In genomic region chr22:21643533-21644357, GRCh38 we compare ENCODE assay signal across 8 cellular contexts. TPM values are rescaled to one million over a fixed set of nuclear protein-coding genes. Genes with fewer than 3 reads are reported as not detected.
DNase-seq lines count a peak whose midpoint lies in the region; ATAC-seq, FAIRE-seq and TF ChIP-seq lines count a peak whose summit lies in the region.

No MANE protein-coding gene starts in this region.

- H3K4me1 Mint-ChIP-seq in T-helper 2 cell treated with Interferon-gamma antibody and Interleukin-4, amounts not matched to agents 5 μg/mL and 100 μg/mL, for 36 hours (ENCODE audit: low read depth) = peaks cover 22% of the 10 kb centered on the region

- H2BK5ac ChIP-seq in H1 (ENCODE audit: low read depth, low read length) = no peak overlapping the region

- no peak for FAIRE-seq in H1 (lab: Jason Lieb, UNC)

- no peak overlapping the region for H2BK120ac ChIP-seq in H1 (replicated peaks; ENCODE audit: low read depth, low read length)

- no peaks in the 10 kb centered on the region for H3K9me3 ChIP-seq in NT2/D1 (ENCODE audit: insufficient read depth, low read length)
- no peaks in the 10 kb centered on the region for H3K9me3 ChIP-seq in H1 (ENCODE audit: insufficient read depth in 2 of 2, low read depth in 1 of 2, low read length in 1 of 2)

- no peaks in the 10 kb centered on the region for H3K79me1 ChIP-seq in H1 (ENCODE audit: low read depth, low read length)

- peaks cover 18% of the 10 kb centered on the region for H3K36me3 ChIP-seq in NT2/D1 (ENCODE audit: insufficient read depth, insufficient read length, low read length)
- no peaks in the 10 kb centered on the region for H3K36me3 ChIP-seq in H1 (ENCODE audit: control insufficient read depth in 2 of 4, insufficient read depth in 4 of 4, low read length in 3 of 4)

- TF ChIP-seq EP300 in H1 (IDR thresholded peaks at IDR 0.05; ENCODE audit: borderline replicate concordance in 1 of 2, low read depth in 2 of 2, low read length in 2 of 2) = no peak

- TF ChIP-seq CTCF in H1 (IDR thresholded peaks at IDR 0.05; ENCODE audit: control extremely low read depth in 1 of 3, insufficient read depth in 1 of 3, low read depth in 1 of 3, low read length in 3 of 3) (peak in 2 of 3 experiments; percentile 24 to 38; a peak in 2 of 4 replicates), retinal pigment epithelial cell (conservative IDR thresholded peaks at IDR 0.05; ENCODE audit: low read depth, low read length) (peak; percentile 22)

- TF ChIP-seq POLR2A in H1 (IDR thresholded peaks at IDR 0.05; ENCODE audit: control extremely low read depth in 1 of 2, low read depth in 2 of 2, low read length in 2 of 2) = no peak

- DNase-seq in T-helper 2 cell treated with Interferon-gamma antibody and Interleukin-4, amounts not matched to agents 5 μg/mL and 100 μg/mL, for 36 hours (ENCODE audit: low spot score) = no peak
- DNase-seq in T-helper 2 cell (no peak), NT2/D1 (ENCODE audit: low read depth, low spot score) (no peak), H1 (ENCODE audit: low read depth in 1 of 2, low spot score in 2 of 2) (no peak), retinal pigment epithelial cell (ENCODE audit: low read depth) (no peak), epidermal melanocyte (ENCODE audit: insufficient read length, low spot score) (no peak)
- DNase-seq in effector CD4-positive, alpha-beta T cell = no peak

- no peak overlapping the region for H2BK20ac ChIP-seq in H1 (ENCODE audit: low read length)

- peak overlapping the region; percentile 57 for H4K8ac ChIP-seq in H1 (ENCODE audit: extremely low read depth, insufficient read depth, low read length)

- H3K18ac ChIP-seq in H1 (ENCODE audit: extremely low read depth, low read length) = no peak overlapping the region

- ATAC-seq in GM18517 (IDR thresholded peaks at IDR 0.05; ENCODE audit: unreplicated experiment) = no peak

- H3K4ac ChIP-seq in H1 (replicated peaks; ENCODE audit: insufficient read length, low read depth, low read length) = no peak overlapping the region

- H3K79me2 ChIP-seq in H1 (ENCODE audit: control insufficient read depth in 1 of 2, insufficient read depth in 2 of 2, low read length in 2 of 2) = no peaks in the 10 kb centered on the region

- H2BK15ac ChIP-seq in H1 (ENCODE audit: low read length) = no peak overlapping the region

- CTCF ChIA-PET in H1 (lab: Charles Lee; ENCODE audit: partially characterized antibody) = interaction anchor here (0.7 to 22.2 kb wide), 16 partner anchors 9 to 187 kb away, joined by 3 to 499 read pairs (median 11); partner anchors contain the start of genes CCDC116, PPIL2 and YDJC

- H3K4me2 ChIP-seq in H1 (ENCODE audit: insufficient read depth in 1 of 2, low read depth in 2 of 2, low read length in 2 of 2) = peak overlapping the region; percentile 17 to 79; a peak in 3 of 4 replicates

- H3K4me1 ChIP-seq in NT2/D1 (ENCODE audit: insufficient read depth, insufficient read length) (peaks cover 9% of the 10 kb centered on the region), H1 (replicated peaks in 1 of 4; ENCODE audit: control insufficient read depth in 3 of 4, insufficient read depth in 4 of 4, low read length in 3 of 4) (peaks cover 0 to 5% (median 2%) of the 10 kb centered on the region in 4 experiments; a peak in 4 of 7 replicates)

- H3K4me3 ChIP-seq in NT2/D1 (ENCODE audit: insufficient read length, low read depth) = peak overlapping the region; percentile 84
- peak overlapping the region in 3 of 4 experiments; percentile 13 to 77 (median 27); a peak in 2 of 8 replicates for H3K4me3 ChIP-seq in H1 (ENCODE audit: extremely low read depth in 1 of 4, insufficient read depth in 2 of 4, low read depth in 3 of 4, low read length in 4 of 4)
- H3K4me3 ChIP-seq in retinal pigment epithelial cell (ENCODE audit: low read length) = no peak overlapping the region

- H3K14ac ChIP-seq in H1 (ENCODE audit: insufficient read length) = no peak overlapping the region

- 92% methylated on average over 22 of the region's 22 CpGs; no CpG with 5 or more reads in 1 of the 2 experiments for WGBS in H1 (ENCODE audit: extremely low coverage in 1 of 2, insufficient coverage in 1 of 2, insufficient read length in 1 of 2, insufficient replicate concordance in 2 of 2, low coverage in 1 of 2, low lambda C conversion rate in 2 of 2, missing lambda C conversion rate in 1 of 2), 2 experiments

- H3K27me3 Mint-ChIP-seq in T-helper 2 cell treated with Interferon-gamma antibody and Interleukin-4, amounts not matched to agents 5 μg/mL and 100 μg/mL, for 36 hours (ENCODE audit: low read depth) = peaks cover 2% of the 10 kb centered on the region

- peaks cover 5% of the 10 kb centered on the region; the same call in 1 of the 2 replicates for H3K23me2 ChIP-seq in H1 (ENCODE audit: low read depth, low read length)

- H4K20me1 ChIP-seq in H1 (replicated peaks in 1 of 2; ENCODE audit: control insufficient read depth in 1 of 2, insufficient read depth in 2 of 2, low read length in 2 of 2) = peaks cover 0 to 11% of the 10 kb centered on the region in 2 experiments

- no peak overlapping the region for H3K56ac ChIP-seq in H1 (replicated peaks; ENCODE audit: insufficient read length, low read depth, low read length)

- no peaks in the 10 kb centered on the region for H3K9me3 Mint-ChIP-seq in T-helper 2 cell treated with Interferon-gamma antibody and Interleukin-4, amounts not matched to agents 5 μg/mL and 100 μg/mL, for 36 hours

- no peak overlapping the region for H2BK12ac ChIP-seq in H1 (ENCODE audit: low read depth, low read length)

- H3K4me3 Mint-ChIP-seq in T-helper 2 cell treated with Interferon-gamma antibody and Interleukin-4, amounts not matched to agents 5 μg/mL and 100 μg/mL, for 36 hours = peak overlapping the region; percentile 92

- H2AK5ac ChIP-seq in H1 (ENCODE audit: low read depth, low read length) = no peak overlapping the region

- peak overlapping the region; percentile 88 for H3K27ac Mint-ChIP-seq in T-helper 2 cell treated with Interferon-gamma antibody and Interleukin-4, amounts not matched to agents 5 μg/mL and 100 μg/mL, for 36 hours

- H3K23ac ChIP-seq in H1 (ENCODE audit: insufficient read length) = no peak overlapping the region

- no peak overlapping the region for H3K27ac ChIP-seq in H1 (ENCODE audit: low read depth, low read length)

- H2AFZ ChIP-seq in H1 (ENCODE audit: low read length) = no peak overlapping the region

- H3K9ac ChIP-seq in NT2/D1 (ENCODE audit: insufficient read length, low read depth) (no peak overlapping the region), H1 (replicated peaks in 1 of 4; ENCODE audit: extremely low read depth in 1 of 4, low read depth in 3 of 4, low read length in 3 of 4) (no peak overlapping the region)

- H4K91ac ChIP-seq in H1 (replicated peaks; ENCODE audit: insufficient read length, low read length) = no peak overlapping the region

- no peak overlapping the region for H4K5ac ChIP-seq in H1 (ENCODE audit: insufficient read length, low read depth, low read length)

- peaks cover 29% of the 10 kb centered on the region for H3K36me3 Mint-ChIP-seq in T-helper 2 cell treated with Interferon-gamma antibody and Interleukin-4, amounts not matched to agents 5 μg/mL and 100 μg/mL, for 36 hours (ENCODE audit: low read depth)

- POLR2A ChIA-PET in H1 (lab: Charles Lee; ENCODE audit: partially characterized antibody) = interaction anchor here (1.0 to 5.7 kb wide), 4 partner anchors 10 to 72 kb away, joined by 3 to 74 read pairs (median 23); partner anchors contain the start of genes CCDC116, PPIL2 and YDJC

- H3K27me3 ChIP-seq in NT2/D1 (ENCODE audit: insufficient read depth, insufficient read length) (no peaks in the 10 kb centered on the region), H1 (replicated peaks in 1 of 4; ENCODE audit: control insufficient read depth in 3 of 4, extremely low read depth in 1 of 4, insufficient read depth in 3 of 4, low read length in 3 of 4) (peaks cover 0 to 7% (median 1%) of the 10 kb centered on the region in 4 experiments; a peak in 3 of 7 replicates)

- no peak for TF ChIP-seq RAD21 in H1 (IDR thresholded peaks at IDR 0.05 in 1 of 2, conservative IDR thresholded peaks at IDR 0.05 in 1 of 2; ENCODE audit: low read depth in 2 of 2, low read length in 2 of 2)

RNA-seq across cellular contexts. Expression of gene SDF2L1, which starts 1.6 kb away (rescaled TPM):
- total RNA-seq in H1 (2021; fragmentation: NEBNext Ultra II Directional; extraction: Animal tissue kit (Norgen Biotek cat#: 25700)) = 51.1 and 54.5 TPM in 2 replicates
- polyA plus RNA-seq in H1 (2011; rRNA removed) = 59.6 and 75.4 TPM in 2 replicates
- polyA plus RNA-seq in H1 (2011; cell fraction: cytosol; rRNA removed) = 53.2 TPM
- 35.8 TPM for polyA plus RNA-seq in H1 (2011; cell fraction: nucleus; rRNA removed)
- polyA plus RNA-seq in H1 (2012, experiment 1 of 2) = 62.8 to 79.1 TPM (median 67.2 TPM) in 4 replicates
- 42.2 TPM for polyA plus RNA-seq in H1 (2012, experiment 2 of 2)
- 28.1 TPM for polyA plus RNA-seq in H1 (2013, experiment 1 of 2)
- polyA plus RNA-seq in H1 (2013, experiment 2 of 2) = 37.2 TPM
- 11.2 and 14.4 TPM in 2 replicates for polyA minus RNA-seq in H1 (2011; rRNA and poly(A)+ RNA removed)
- 20.5 TPM for polyA minus RNA-seq in H1 (2011; cell fraction: cytosol; rRNA and poly(A)+ RNA removed)
- polyA minus RNA-seq in H1 (2011; cell fraction: nucleus; rRNA and poly(A)+ RNA removed) = 13.1 TPM

RNA-seq across cellular contexts. Expression of gene CCDC116, which starts 11.2 kb away (rescaled TPM):
- total RNA-seq in H1 (2021; fragmentation: NEBNext Ultra II Directional; extraction: Animal tissue kit (Norgen Biotek cat#: 25700)) = not detected in 2 replicates
- 0.08 and 0.14 TPM in 2 replicates for polyA plus RNA-seq in H1 (2011; rRNA removed)
- 0.09 TPM for polyA plus RNA-seq in H1 (2011; cell fraction: cytosol; rRNA removed)
- 0.39 TPM for polyA plus RNA-seq in H1 (2011; cell fraction: nucleus; rRNA removed)
- polyA plus RNA-seq in H1 (2012, experiment 1 of 2) = 0.08 to 0.15 TPM (median 0.14 TPM) in 3 of 4 replicates, not detected in the other
- not detected for polyA plus RNA-seq in H1 (2012, experiment 2 of 2)
- polyA plus RNA-seq in H1 (2013, experiment 1 of 2) = 0.16 TPM
- polyA plus RNA-seq in H1 (2013, experiment 2 of 2) = 0.07 TPM
- polyA minus RNA-seq in H1 (2011; rRNA and poly(A)+ RNA removed) = not detected in 2 replicates
- polyA minus RNA-seq in H1 (2011; cell fraction: cytosol; rRNA and poly(A)+ RNA removed) = not detected
- not detected for polyA minus RNA-seq in H1 (2011; cell fraction: nucleus; rRNA and poly(A)+ RNA removed)

RNA-seq across cellular contexts. Expression of gene YDJC, which starts 13.9 kb away (rescaled TPM):
- 36.5 and 36.7 TPM in 2 replicates for total RNA-seq in H1 (2021; fragmentation: NEBNext Ultra II Directional; extraction: Animal tissue kit (Norgen Biotek cat#: 25700))
- polyA plus RNA-seq in H1 (2011; rRNA removed) = 45.2 and 77.7 TPM in 2 replicates
- polyA plus RNA-seq in H1 (2011; cell fraction: cytosol; rRNA removed) = 52.3 TPM
- 67.6 TPM for polyA plus RNA-seq in H1 (2011; cell fraction: nucleus; rRNA removed)
- polyA plus RNA-seq in H1 (2012, experiment 1 of 2) = 15.0 to 30.0 TPM (median 26.4 TPM) in 4 replicates
- polyA plus RNA-seq in H1 (2012, experiment 2 of 2) = 25.5 TPM
- polyA plus RNA-seq in H1 (2013, experiment 1 of 2) = 27.5 TPM
- polyA plus RNA-seq in H1 (2013, experiment 2 of 2) = 26.7 TPM
- 4.1 and 7.6 TPM in 2 replicates for polyA minus RNA-seq in H1 (2011; rRNA and poly(A)+ RNA removed)
- polyA minus RNA-seq in H1 (2011; cell fraction: cytosol; rRNA and poly(A)+ RNA removed) = 21.9 TPM
- 36.6 TPM for polyA minus RNA-seq in H1 (2011; cell fraction: nucleus; rRNA and poly(A)+ RNA removed)

RNA-seq across cellular contexts. Expression of gene PPIL2, which starts 22.1 kb away (rescaled TPM):
- 34.4 and 37.7 TPM in 2 replicates for total RNA-seq in H1 (2021; fragmentation: NEBNext Ultra II Directional; extraction: Animal tissue kit (Norgen Biotek cat#: 25700))
- polyA plus RNA-seq in H1 (2011; rRNA removed) = 34.6 and 46.4 TPM in 2 replicates
- 38.7 TPM for polyA plus RNA-seq in H1 (2011; cell fraction: cytosol; rRNA removed)
- polyA plus RNA-seq in H1 (2011; cell fraction: nucleus; rRNA removed) = 145 TPM
- 34.0 to 37.8 TPM (median 35.7 TPM) in 4 replicates for polyA plus RNA-seq in H1 (2012, experiment 1 of 2)
- 30.2 TPM for polyA plus RNA-seq in H1 (2012, experiment 2 of 2)
- polyA plus RNA-seq in H1 (2013, experiment 1 of 2) = 29.8 TPM
- polyA plus RNA-seq in H1 (2013, experiment 2 of 2) = 22.9 TPM
- 31.1 and 39.8 TPM in 2 replicates for polyA minus RNA-seq in H1 (2011; rRNA and poly(A)+ RNA removed)
- polyA minus RNA-seq in H1 (2011; cell fraction: cytosol; rRNA and poly(A)+ RNA removed) = 18.9 TPM
- 43.9 TPM for polyA minus RNA-seq in H1 (2011; cell fraction: nucleus; rRNA and poly(A)+ RNA removed)
